14 cellular contexts compared by ENCODE assay signal in genomic region chr20:1618954-1619550, GRCh38. TPM values are rescaled to one million over a fixed set of nuclear protein-coding genes. Genes with fewer than 3 reads are reported as not detected.
DNase-seq lines count a peak whose midpoint lies in the region; ATAC-seq and TF ChIP-seq lines count a peak whose summit lies in the region.
"Had no signal": no experiment of that assay in that cellular context is flagged by ENCODE, and none has a peak within 500 bp of the region (broad histone marks: within the 10 kb centered on the region; RNA-seq: fewer than 3 reads in every experiment).

No MANE protein-coding gene starts in this region.

- no peaks in the 10 kb centered on the region for H3K79me2 ChIP-seq in hepatocyte

- no peaks in the 10 kb centered on the region for H4K20me1 ChIP-seq in hepatocyte (ENCODE audit: insufficient read depth, poor library complexity, severe bottlenecking)

- H3K27me3 Mint-ChIP-seq in activated naive CD4-positive, alpha-beta T cell treated with anti-CD3 and anti-CD28 coated beads, Interleukin-2, amount 50 U/mL, for 24 hours = no peaks in the 10 kb centered on the region
- no peaks in the 10 kb centered on the region for H3K27me3 Mint-ChIP-seq in stimulated activated naive B cell treated with anti-CD40 and anti-IgM and Interleukin-4, amounts not matched to agents 10 μg/mL and 1 μg/mL and 100 μg/mL, for 72 hours
- H3K27me3 Mint-ChIP-seq: activated CD4-positive, alpha-beta memory T cell treated with anti-CD3 and anti-CD28 coated beads, Interleukin-2, amount 10 ng/mL, durations not matched to agents 7 days and 5 days had no signal

- DNase-seq in activated naive CD4-positive, alpha-beta T cell treated with anti-CD3 and anti-CD28 coated beads, Interleukin-2, amount 50 U/mL, for 16 hours = no peak
- peak; percentile 28 for DNase-seq in OCI-M1 (lab: John Stamatoyannopoulos, UW)
- peak; percentile 0 for DNase-seq in hepatocyte (ENCODE audit: low spot score)
- no peak for DNase-seq in stimulated activated naive B cell treated with anti-CD40 and anti-IgM and Interleukin-4, amounts not matched to agents 10 μg/mL and 1 μg/mL and 100 μg/mL, for 72 hours
- DNase-seq in BE2C = no peak
- no peak for DNase-seq in NCI-H526 treated with DMSO at 0.1 percent for 48 hours (lab: John Stamatoyannopoulos, UW)
- DNase-seq: activated CD4-positive, alpha-beta memory T cell treated with anti-CD3 and anti-CD28 coated beads, Interleukin-2, amount 10 ng/mL, durations not matched to agents 7 days and 5 days; DMS79 treated with DMSO at 0.1 percent for 48 hours; esophagus squamous epithelium; posterior cingulate gyrus had no signal

- H3K27me3 ChIP-seq in hepatocyte = no peaks in the 10 kb centered on the region
- no peaks in the 10 kb centered on the region for H3K27me3 ChIP-seq in BE2C
- H3K27me3 ChIP-seq: vagina had no signal

- H2AFZ ChIP-seq in hepatocyte = no peak overlapping the region

- H3K9me3 Mint-ChIP-seq in activated naive CD4-positive, alpha-beta T cell treated with anti-CD3 and anti-CD28 coated beads, Interleukin-2, amount 50 U/mL, for 24 hours = peaks cover 5% of the 10 kb centered on the region
- H3K9me3 Mint-ChIP-seq in stimulated activated naive B cell treated with anti-CD40 and anti-IgM and Interleukin-4, amounts not matched to agents 10 μg/mL and 1 μg/mL and 100 μg/mL, for 72 hours = peaks cover 9 to 11% of the 10 kb centered on the region in 2 donors

- H3K4me1 Mint-ChIP-seq in activated naive CD4-positive, alpha-beta T cell treated with anti-CD3 and anti-CD28 coated beads, Interleukin-2, amount 50 U/mL, for 24 hours = peaks cover 67% of the 10 kb centered on the region
- peaks cover 36 to 61% of the 10 kb centered on the region in 2 donors for H3K4me1 Mint-ChIP-seq in stimulated activated naive B cell treated with anti-CD40 and anti-IgM and Interleukin-4, amounts not matched to agents 10 μg/mL and 1 μg/mL and 100 μg/mL, for 72 hours

- peak overlapping the region; percentile 33 for H3K4me3 Mint-ChIP-seq in activated naive CD4-positive, alpha-beta T cell treated with anti-CD3 and anti-CD28 coated beads, Interleukin-2, amount 50 U/mL, for 24 hours
- H3K4me3 Mint-ChIP-seq in stimulated activated naive B cell treated with anti-CD40 and anti-IgM and Interleukin-4, amounts not matched to agents 10 μg/mL and 1 μg/mL and 100 μg/mL, for 72 hours = no peak overlapping the region
- H3K4me3 Mint-ChIP-seq: activated CD4-positive, alpha-beta memory T cell treated with anti-CD3 and anti-CD28 coated beads, Interleukin-2, amount 10 ng/mL, durations not matched to agents 7 days and 5 days had no signal

- H3K27ac ChIP-seq in hepatocyte = no peak overlapping the region
- H3K27ac ChIP-seq: vagina had no signal

- ATAC-seq in stimulated activated naive B cell treated with anti-CD40 and anti-IgM and Interleukin-4, amounts not matched to agents 10 μg/mL and 1 μg/mL and 100 μg/mL, for 72 hours (replicated peaks) = no peak
- no peak for ATAC-seq in HG03025 (IDR thresholded peaks at IDR 0.05; ENCODE audit: low FRiP score, unreplicated experiment)

- H3K36me3 ChIP-seq in hepatocyte (replicated peaks; ENCODE audit: insufficient read depth, low read depth) = no peaks in the 10 kb centered on the region
- no peaks in the 10 kb centered on the region for H3K36me3 ChIP-seq in BE2C
- H3K36me3 ChIP-seq: esophagus squamous epithelium, vagina had no signal

- H3K9me3 ChIP-seq in hepatocyte (ENCODE audit: low read depth) (no peaks in the 10 kb centered on the region), BE2C (no peaks in the 10 kb centered on the region)
- H3K9me3 ChIP-seq: esophagus squamous epithelium, vagina had no signal

- H3K9me2 ChIP-seq in hepatocyte (replicated peaks; ENCODE audit: insufficient read depth) = no peaks in the 10 kb centered on the region

- H3K4me3 ChIP-seq in hepatocyte = no peak overlapping the region
- H3K4me3 ChIP-seq in BE2C (ENCODE audit: low read depth, low read length) = no peak overlapping the region
- H3K4me3 ChIP-seq: esophagus squamous epithelium, vagina had no signal

- H3K4me1 ChIP-seq in hepatocyte (ENCODE audit: insufficient read depth) (no peaks in the 10 kb centered on the region), BE2C (no peaks in the 10 kb centered on the region)
- H3K4me1 ChIP-seq: esophagus squamous epithelium, vagina had no signal

- peaks cover 26% of the 10 kb centered on the region for H3K36me3 Mint-ChIP-seq in activated naive CD4-positive, alpha-beta T cell treated with anti-CD3 and anti-CD28 coated beads, Interleukin-2, amount 50 U/mL, for 24 hours
- H3K36me3 Mint-ChIP-seq in stimulated activated naive B cell treated with anti-CD40 and anti-IgM and Interleukin-4, amounts not matched to agents 10 μg/mL and 1 μg/mL and 100 μg/mL, for 72 hours = peaks cover 0 to 8% of the 10 kb centered on the region in 2 donors

- peak overlapping the region; percentile 77 for H3K27ac Mint-ChIP-seq in activated naive CD4-positive, alpha-beta T cell treated with anti-CD3 and anti-CD28 coated beads, Interleukin-2, amount 50 U/mL, for 24 hours
- peak overlapping the region; percentile 39 for H3K27ac Mint-ChIP-seq in stimulated activated naive B cell treated with anti-CD40 and anti-IgM and Interleukin-4, amounts not matched to agents 10 μg/mL and 1 μg/mL and 100 μg/mL, for 72 hours
- H3K27ac Mint-ChIP-seq: activated CD4-positive, alpha-beta memory T cell treated with anti-CD3 and anti-CD28 coated beads, Interleukin-2, amount 10 ng/mL, durations not matched to agents 7 days and 5 days had no signal

- no peak overlapping the region for H3K4me2 ChIP-seq in hepatocyte

- TF ChIP-seq CTCF in hepatocyte (IDR thresholded peaks at IDR 0.05; ENCODE audit: poor library complexity) (no peak), BE2C (IDR thresholded peaks at IDR 0.05; ENCODE audit: low read depth, low read length) (no peak)

RNA-seq across cellular contexts. Expression of gene SIRPB1, which starts 0.8 kb away (rescaled TPM):
- 0.12 and 0.97 TPM in 2 replicates for total RNA-seq in hepatocyte
- 0.33 and 0.57 TPM in 2 replicates for polyA plus RNA-seq in hepatocyte
- polyA plus RNA-seq in BE2C (2012; ENCODE audit: insufficient read depth, insufficient read length, low read depth) = 1.0 TPM
- polyA plus RNA-seq: AG04450 had no signal

RNA-seq across cellular contexts. Expression of gene SIRPG, which starts 38.5 kb away (rescaled TPM):
- not detected in 2 replicates for total RNA-seq in hepatocyte
- not detected in 2 replicates for polyA plus RNA-seq in hepatocyte
- polyA plus RNA-seq in BE2C (2012; ENCODE audit: insufficient read depth, insufficient read length, low read depth) = not detected
- total RNA-seq: vagina had no signal
- polyA plus RNA-seq: AG04450 had no signal

Comparison
In these comparisons a context has a peak if more than half of its experiments do, and no peak if none do; other contexts are left out.
1. DNase-seq: peak in OCI-M1 (single experiment) and hepatocyte (single experiment); none in activated naive CD4-positive, alpha-beta T cell treated with anti-CD3 and anti-CD28 coated beads, Interleukin-2, amount 50 U/mL, for 16 hours (single experiment), stimulated activated naive B cell treated with anti-CD40 and anti-IgM and Interleukin-4, amounts not matched to agents 10 μg/mL and 1 μg/mL and 100 μg/mL, for 72 hours (single experiment), BE2C (single experiment) and NCI-H526 treated with DMSO at 0.1 percent for 48 hours (single experiment).